Comparison of ENCODE assay signal across 15 cellular contexts in the genomic region with DNA sequence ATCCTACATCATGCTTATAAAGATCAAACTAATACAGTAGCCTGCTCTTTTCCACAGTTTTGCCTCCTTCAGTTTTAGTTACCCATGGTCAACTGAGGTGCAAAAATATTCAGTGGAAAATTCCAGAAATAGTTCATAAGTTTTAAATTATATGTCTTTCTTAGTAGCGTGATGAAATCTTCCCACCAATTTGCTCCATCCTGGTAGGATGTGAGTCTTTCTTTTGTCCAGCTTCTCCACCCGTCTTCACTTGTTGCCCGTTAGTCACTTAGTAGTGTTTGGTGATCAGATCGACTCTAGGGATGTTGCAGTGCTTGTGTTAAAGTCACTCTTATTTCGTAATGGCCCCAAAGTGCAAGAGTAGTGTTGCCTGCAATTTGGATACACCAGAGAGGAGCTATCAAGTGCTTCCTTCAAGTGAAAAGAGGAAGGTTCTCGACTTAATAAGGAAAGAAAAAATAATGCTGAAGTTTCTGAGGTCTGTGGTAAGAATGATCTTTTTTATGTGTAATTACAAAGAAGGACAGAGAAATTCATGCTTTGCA.
"Had no signal": no experiment of that assay in that cellular context is flagged by ENCODE, and none has a peak within 500 bp of the region (broad histone marks: within the 10 kb centered on the region; RNA-seq: fewer than 3 reads in every experiment).

No MANE protein-coding gene starts in this region.

- H3K4me3 ChIP-seq: cardiac muscle cell, colonic mucosa, gastrocnemius medialis, left ventricle myocardium inferior, suprapubic skin, upper lobe of left lung had no signal

- H3K9me3 ChIP-seq: colonic mucosa, gastrocnemius medialis, left ventricle myocardium inferior, suprapubic skin, upper lobe of left lung had no signal

- DNase-seq: activated CD8-positive, alpha-beta memory T cell treated with anti-CD3 and anti-CD28 coated beads for 24 hours; activated naive CD4-positive, alpha-beta T cell treated with Interleukin-2 at 50 U/mL for 16 hours; activated naive CD8-positive, alpha-beta T cell treated with anti-CD3 and anti-CD28 coated beads, Interleukin-2, amount 50 U/mL, for 24 hours; colonic mucosa; effector CD4-positive, alpha-beta T cell; gastrocnemius medialis; kidney; left ventricle myocardium inferior; mesenchymal stem cell; stimulated activated CD4-positive, alpha-beta T cell treated with anti-CD3 and anti-CD28 coated beads, Interleukin-2, amount 100 ng/mL, for 48 hours; stimulated activated naive CD8-positive, alpha-beta T cell treated with anti-CD3 and anti-CD28 coated beads, Interleukin-15, Interleukin-2, amounts not matched to agents 100 U/mL and 50 U/mL, for 24 hours; T-helper 9 cell; upper lobe of left lung had no signal

- H3K27ac ChIP-seq: cardiac muscle cell, colonic mucosa, gastrocnemius medialis, left ventricle myocardium inferior, suprapubic skin, upper lobe of left lung had no signal

- H3K27me3 ChIP-seq: cardiac muscle cell, colonic mucosa, gastrocnemius medialis, suprapubic skin, upper lobe of left lung had no signal

- H3K4me1 ChIP-seq: colonic mucosa, gastrocnemius medialis, left ventricle myocardium inferior, suprapubic skin, upper lobe of left lung had no signal
